ENCODE assay signal across 12 cellular contexts in genomic region chr5:61623401-61624069, GRCh38.
DNase-seq lines count a peak whose midpoint lies in the region; ATAC-seq, FAIRE-seq and TF ChIP-seq lines count a peak whose summit lies in the region.
"Had no signal": no experiment of that assay in that cellular context is flagged by ENCODE, and none has a peak within 500 bp of the region (broad histone marks: within the 10 kb centered on the region; RNA-seq: fewer than 3 reads in every experiment).

No MANE protein-coding gene starts in this region.

- 56 to 62% methylated on average over 4 to 5 of the region's 5 CpGs for WGBS in testis, 2 donors

- H3K36me3 ChIP-seq in breast epithelium (no peaks in the 10 kb centered on the region), testis (ENCODE audit: low read depth, missing control alignments) (no peaks in the 10 kb centered on the region)
- H3K36me3 ChIP-seq: BLaER1 treated with 17β-estradiol and CSF1 and Interleukin-3, amounts not matched to agents 10 nM and 100 nM had no signal

- no peaks in the 10 kb centered on the region for H3K4me1 ChIP-seq in breast epithelium
- peaks cover 9% of the 10 kb centered on the region for H3K4me1 ChIP-seq in testis

- H3K4me3 ChIP-seq in breast epithelium (no peak overlapping the region), foreskin fibroblast (ENCODE audit: low read depth in 1 of 2, low read length in 2 of 2) (no peak overlapping the region), testis (no peak overlapping the region)
- H3K4me3 ChIP-seq: BLaER1 treated with 17β-estradiol and CSF1 and Interleukin-3, amounts not matched to agents 10 nM and 100 nM had no signal

- no peaks in the 10 kb centered on the region for H3K27me3 ChIP-seq in breast epithelium
- H3K27me3 ChIP-seq in testis = no peaks in the 10 kb centered on the region

- H3K4me1 Mint-ChIP-seq in MCF 10A (ENCODE audit: insufficient read depth, unreplicated experiment) = no peaks in the 10 kb centered on the region

- H3K27ac ChIP-seq in breast epithelium (no peak overlapping the region), testis (peak overlapping the region in 1 of 2 donors; percentile 87)
- H3K27ac ChIP-seq: BLaER1 treated with 17β-estradiol and CSF1 and Interleukin-3, amounts not matched to agents 10 nM and 100 nM; KMS-11 had no signal

- intact Hi-C loops in MCF 10A (cut with micrococcal nuclease) (no loop called here), breast epithelium (cut with DNase I; ENCODE audit: low total_unique reads) (no loop called here), testis (cut with DNase I; ENCODE audit: low total_unique reads) (loop anchor here (10.0 kb wide), 1 partner anchor 289 kb away; the partner anchor contains the start of gene ZSWIM6)

- TF ChIP-seq CTCF in MCF 10A (IDR thresholded peaks at IDR 0.05; ENCODE audit: unreplicated experiment) (no peak), breast epithelium (IDR thresholded peaks at IDR 0.05) (no peak), foreskin fibroblast (IDR thresholded peaks at IDR 0.05; ENCODE audit: low read depth, low read length) (peak; percentile 18), testis (IDR thresholded peaks at IDR 0.05) (no peak)

- POLR2A ChIA-PET in MCF 10A (lab: Yijun Ruan, JAX) = interaction anchor here (0.7 kb wide), 1 partner anchor 415 kb away, joined by 4 read pairs; no protein-coding TSS in a partner anchor

- H3K4me3 Mint-ChIP-seq in MCF 10A (ENCODE audit: unreplicated experiment) = no peak overlapping the region

- H3K27ac Mint-ChIP-seq in MCF 10A (ENCODE audit: low read depth, unreplicated experiment) = no peak overlapping the region

- H3K9me3 Mint-ChIP-seq in MCF 10A (ENCODE audit: unreplicated experiment) = no peaks in the 10 kb centered on the region

- ATAC-seq in SK-N-SH treated with all-trans-retinoic acid at 6 μM for 48 hours (peak; percentile 63; the same call in 1 of the 3 replicates), GM21528 (IDR thresholded peaks at IDR 0.05; ENCODE audit: low FRiP score, unreplicated experiment) (no peak), GM21526 (IDR thresholded peaks at IDR 0.05; ENCODE audit: low FRiP score, unreplicated experiment) (no peak)
- ATAC-seq: activated CD4-positive, CD25-positive, alpha-beta regulatory T cell treated with anti-CD3 and anti-CD28 coated beads, Interleukin-2, amount 50 U/mL, for 24 hours had no signal

- H3K9me3 ChIP-seq in breast epithelium = no peaks in the 10 kb centered on the region
- H3K9me3 ChIP-seq in testis = no peaks in the 10 kb centered on the region
- H3K9me3 ChIP-seq: BLaER1 treated with 17β-estradiol and CSF1 and Interleukin-3, amounts not matched to agents 10 nM and 100 nM had no signal

- TF ChIP-seq POLR2A in breast epithelium (IDR thresholded peaks at IDR 0.05) (no peak), testis (IDR thresholded peaks at IDR 0.05) (no peak)

- DNase-seq in MCF 10A (ENCODE audit: unreplicated experiment) (peak; percentile 20), breast epithelium (ENCODE audit: low spot score in 2 of 2) (no peak), foreskin fibroblast (peak in 1 of 2 donors; percentile 15), testis (peak; percentile 18), urothelium cell line (ENCODE audit: low spot score) (no peak)
- DNase-seq: occipital lobe had no signal

- FAIRE-seq in urothelium cell line (lab: Jason Lieb, UNC) = no peak

- BruUV-seq in MCF 10A (replicated peaks; lab: Mats Ljungman, UMichigan) = no TSS peak

- H3K27me3 Mint-ChIP-seq in MCF 10A (ENCODE audit: insufficient read depth, unreplicated experiment) = no peaks in the 10 kb centered on the region

- no peaks in the 10 kb centered on the region for H3K36me3 Mint-ChIP-seq in MCF 10A (ENCODE audit: insufficient read depth, unreplicated experiment)

- CTCF ChIA-PET in MCF 10A (lab: Yijun Ruan, JAX) = interaction anchor here (0.6 to 0.7 kb wide), 4 partner anchors 35 to 284 kb away, joined by 3 read pairs; no protein-coding TSS in a partner anchor

TF ChIP-seq in SK-N-SH treated with all-trans-retinoic acid at 6 μM for 48 hours, 23 proteins besides CTCF, POLR2A, EP300 and RAD21:
- TF ChIP-seq ZC3H10 (CRISPR knock-in tag; IDR thresholded peaks at IDR 0.05) = no peak

Comparison
In these comparisons a context has a peak if more than half of its experiments do, and no peak if none do; other contexts are left out.
1. DNase-seq: peak in MCF 10A (single experiment) and testis (single experiment); none in breast epithelium (0 of 2) and urothelium cell line (single experiment).